24 cellular contexts compared by ENCODE assay signal in the genomic region with DNA sequence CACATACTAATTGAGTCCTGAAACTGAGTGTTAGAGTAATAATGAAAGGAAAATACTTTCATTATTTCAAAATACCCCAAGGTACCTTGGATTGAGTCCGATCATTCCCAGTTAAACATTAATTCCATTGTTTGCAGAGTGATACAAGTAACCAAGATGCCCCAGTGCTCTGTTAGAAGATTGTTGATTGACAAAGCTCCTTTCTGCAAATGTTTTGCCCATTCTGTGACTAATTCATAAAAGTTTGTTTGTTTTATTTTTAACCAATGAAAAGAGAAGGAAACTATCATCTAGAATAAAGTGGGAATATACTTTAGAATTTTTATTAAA.
DNase-seq lines count a peak whose midpoint lies in the region; ATAC-seq and TF ChIP-seq lines count a peak whose summit lies in the region.
"Had no signal": no experiment of that assay in that cellular context is flagged by ENCODE, and none has a peak within 500 bp of the region (broad histone marks: within the 10 kb centered on the region; RNA-seq: fewer than 3 reads in every experiment).

No MANE protein-coding gene starts in this region.

- no peak overlapping the region; the same call in 1 of the 2 replicates for H3K4me2 ChIP-seq in SK-N-SH

- 80% methylated on average over 1 of the region's 1 CpG for WGBS in SK-N-SH (ENCODE audit: low lambda C conversion rate)

- CTCF ChIA-PET in SK-N-SH (lab: Yijun Ruan, JAX) = interaction anchor here (1.4 to 2.2 kb wide), 2 partner anchors 9 to 25 kb away, joined by 4 to 8 read pairs; no protein-coding TSS in a partner anchor
- CTCF ChIA-PET in naive thymus-derived CD4-positive, alpha-beta T cell (lab: Charles Lee) = no interaction called here

- ATAC-seq in SK-N-SH treated with all-trans-retinoic acid at 6 μM for 48 hours = no peak
- peak; percentile 42 for ATAC-seq in HG03378 (IDR thresholded peaks at IDR 0.05; ENCODE audit: unreplicated experiment)
- no peak for ATAC-seq in naive thymus-derived CD4-positive, alpha-beta T cell
- ATAC-seq: heart left ventricle, mucosa of descending colon had no signal

- no peak overlapping the region for H3K27ac Mint-ChIP-seq in naive thymus-derived CD4-positive, alpha-beta T cell
- H3K27ac Mint-ChIP-seq: activated CD4-positive, alpha-beta T cell treated with anti-CD3 and anti-CD28 coated beads, Interleukin-2, amount 10 ng/mL, durations not matched to agents 24 days and 14 days; activated T-helper 2 cell treated with anti-CD3 and anti-CD28 coated beads, Interferon-gamma antibody, Interleukin-2, Interleukin-4, amounts not matched to agents 10 μg/mL and 5 μg/mL and 100 μg/mL, durations not matched to agents 14 hours and 24 hours and 36 hours; endodermal cell had no signal

- H3K9me3 ChIP-seq in SK-N-SH = peaks cover 5% of the 10 kb centered on the region; the same call in 1 of the 2 replicates
- no peaks in the 10 kb centered on the region for H3K9me3 ChIP-seq in naive thymus-derived CD4-positive, alpha-beta T cell (ENCODE audit: control insufficient read depth in 2 of 3, low read length in 3 of 3)
- H3K9me3 ChIP-seq: BE2C, colonic mucosa had no signal

- no peak overlapping the region for H2AFZ ChIP-seq in SK-N-SH (ENCODE audit: low read depth)

- no peaks in the 10 kb centered on the region for H3K36me3 Mint-ChIP-seq in naive thymus-derived CD4-positive, alpha-beta T cell

- TF ChIP-seq RAD21 in SK-N-SH (IDR thresholded peaks at IDR 0.05; ENCODE audit: low read length) = no peak

- TF ChIP-seq EP300 in SK-N-SH (IDR thresholded peaks at IDR 0.05; ENCODE audit: borderline replicate concordance in 1 of 2, low read depth in 1 of 2, low read length in 1 of 2) = no peak

- TF ChIP-seq CTCF in SK-N-SH (IDR thresholded peaks at IDR 0.05) = no peak

- peaks cover 0 to 13% (median 2%) of the 10 kb centered on the region in 11 donors for H3K9me3 Mint-ChIP-seq in naive thymus-derived CD4-positive, alpha-beta T cell
- H3K9me3 Mint-ChIP-seq: activated CD4-positive, alpha-beta T cell treated with anti-CD3 and anti-CD28 coated beads, Interleukin-2, amount 10 ng/mL, durations not matched to agents 24 days and 14 days; activated T-helper 2 cell treated with anti-CD3 and anti-CD28 coated beads, Interferon-gamma antibody, Interleukin-2, Interleukin-4, amounts not matched to agents 10 μg/mL and 5 μg/mL and 100 μg/mL, durations not matched to agents 14 hours and 24 hours and 36 hours had no signal

- peaks cover 13% of the 10 kb centered on the region for H3F3A ChIP-seq in SK-N-SH (replicated peaks; ENCODE audit: insufficient read depth)

- H3K9ac ChIP-seq in SK-N-SH = no peak overlapping the region

- no peaks in the 10 kb centered on the region for H3K27me3 Mint-ChIP-seq in naive thymus-derived CD4-positive, alpha-beta T cell
- H3K27me3 Mint-ChIP-seq: activated CD4-positive, alpha-beta T cell treated with anti-CD3 and anti-CD28 coated beads, Interleukin-2, amount 10 ng/mL, durations not matched to agents 24 days and 14 days had no signal

- intact Hi-C loops in naive thymus-derived CD4-positive, alpha-beta T cell (cut with micrococcal nuclease) = no loop called here

- H3K4me3 ChIP-seq in SK-N-SH (ENCODE audit: low read depth in 2 of 2, low read length in 1 of 2) = no peak overlapping the region
- H3K4me3 ChIP-seq in naive thymus-derived CD4-positive, alpha-beta T cell (ENCODE audit: low read length) = no peak overlapping the region
- H3K4me3 ChIP-seq: colonic mucosa, heart left ventricle, mucosa of descending colon had no signal

- no peaks in the 10 kb centered on the region for H3K9me2 ChIP-seq in SK-N-SH

- H3K27ac ChIP-seq in SK-N-SH (ENCODE audit: low read depth in 2 of 2, low read length in 1 of 2) = peak overlapping the region; percentile 43 to 95
- H3K27ac ChIP-seq in naive thymus-derived CD4-positive, alpha-beta T cell (ENCODE audit: low read depth, low read length) = no peak overlapping the region
- H3K27ac ChIP-seq: colonic mucosa, heart left ventricle had no signal

- no peak overlapping the region for H3K4me3 Mint-ChIP-seq in naive thymus-derived CD4-positive, alpha-beta T cell
- H3K4me3 Mint-ChIP-seq: activated CD4-positive, alpha-beta T cell treated with anti-CD3 and anti-CD28 coated beads, Interleukin-2, amount 10 ng/mL, durations not matched to agents 24 days and 14 days; endodermal cell; H9 had no signal

- H3K36me3 ChIP-seq in SK-N-SH (replicated peaks in 1 of 2; ENCODE audit: control insufficient read depth in 1 of 2, insufficient read depth in 2 of 2, low read length in 1 of 2) = peaks cover 0 to 19% of the 10 kb centered on the region in 2 experiments
- no peaks in the 10 kb centered on the region for H3K36me3 ChIP-seq in naive thymus-derived CD4-positive, alpha-beta T cell (ENCODE audit: control insufficient read depth in 2 of 3, insufficient read depth in 3 of 3, low read length in 3 of 3)
- H3K36me3 ChIP-seq: BE2C, colonic mucosa, heart left ventricle had no signal

- POLR2A ChIA-PET in SK-N-SH (lab: Yijun Ruan, JAX) = no interaction called here
- POLR2A ChIA-PET in naive thymus-derived CD4-positive, alpha-beta T cell (lab: Charles Lee) = no interaction called here

- no peaks in the 10 kb centered on the region for H3K4me1 Mint-ChIP-seq in naive thymus-derived CD4-positive, alpha-beta T cell
- H3K4me1 Mint-ChIP-seq: activated CD4-positive, alpha-beta T cell treated with anti-CD3 and anti-CD28 coated beads, Interleukin-2, amount 10 ng/mL, durations not matched to agents 24 days and 14 days had no signal

- H4K20me1 ChIP-seq in SK-N-SH (ENCODE audit: insufficient read depth) = no peaks in the 10 kb centered on the region

- peaks cover 34% of the 10 kb centered on the region for H3K79me2 ChIP-seq in SK-N-SH (ENCODE audit: insufficient read depth)

- H3K27me3 ChIP-seq in SK-N-SH (ENCODE audit: insufficient read depth) = no peaks in the 10 kb centered on the region
- no peaks in the 10 kb centered on the region for H3K27me3 ChIP-seq in naive thymus-derived CD4-positive, alpha-beta T cell (ENCODE audit: control insufficient read depth in 2 of 2, insufficient read depth in 2 of 2, low read length in 2 of 2)
- H3K27me3 ChIP-seq: BE2C, colonic mucosa, heart left ventricle had no signal

- no peak for DNase-seq in SK-N-SH
- DNase-seq in glomerular visceral epithelial cell (ENCODE audit: extremely low spot score) = peak; percentile 61
- DNase-seq in stimulated activated CD4-positive, alpha-beta T cell treated with anti-CD3 and anti-CD28 coated beads, Interleukin-4, amount 100 ng/mL, for 4 hours = no peak
- no peak for DNase-seq in DMS 273 treated with DMSO at 0.1 percent for 48 hours (lab: John Stamatoyannopoulos, UW)
- DNase-seq in activated CD4-positive, alpha-beta T cell treated with anti-CD3 and anti-CD28 coated beads for 1 hour = no peak
- DNase-seq in naive thymus-derived CD4-positive, alpha-beta T cell = no peak
- DNase-seq: 8988T; activated CD4-positive, alpha-beta T cell treated with anti-CD3 and anti-CD28 coated beads, Interleukin-2, amount 10 ng/mL, durations not matched to agents 24 days and 14 days; BE2C; Caco-2; colonic mucosa; endodermal cell; H9; heart left ventricle; mucosa of descending colon; NCI-H187; NCI-H2227 treated with DMSO at 0.1 percent for 48 hours; NCI-H82; OCI-M1; SHP77; stimulated activated CD8-positive, alpha-beta memory T cell treated with anti-CD3 and anti-CD28 coated beads, Interleukin-4, amount 100 ng/mL, for 48 hours had no signal

- H3K4me1 ChIP-seq in SK-N-SH (ENCODE audit: control insufficient read depth in 1 of 2, insufficient read depth in 2 of 2, low read depth in 1 of 2, low read length in 1 of 2) = peaks cover 13 to 22% of the 10 kb centered on the region in 2 experiments; a peak in 3 of 4 replicates
- no peaks in the 10 kb centered on the region for H3K4me1 ChIP-seq in naive thymus-derived CD4-positive, alpha-beta T cell (ENCODE audit: control insufficient read depth in 2 of 2, insufficient read depth in 2 of 2, low read length in 2 of 2)
- H3K4me1 ChIP-seq: colonic mucosa, heart left ventricle had no signal

TF ChIP-seq in SK-N-SH treated with all-trans-retinoic acid at 6 μM for 48 hours, 23 proteins besides CTCF, POLR2A, EP300 and RAD21 (continues in another document):
- TF ChIP-seq ARNTL (CRISPR knock-in tag; IDR thresholded peaks at IDR 0.05; ENCODE audit: borderline replicate concordance, low read depth) (no peak), CSDC2 (CRISPR knock-in tag; IDR thresholded peaks at IDR 0.05) (no peak), ZNF565 (CRISPR knock-in tag; conservative IDR thresholded peaks at IDR 0.05; ENCODE audit: low read depth) (no peak), RARB (CRISPR knock-in tag; IDR thresholded peaks at IDR 0.05) (no peak), ZFP3 (CRISPR knock-in tag; IDR thresholded peaks at IDR 0.05) (no peak)
- TF ChIP-seq, protein P1, sequence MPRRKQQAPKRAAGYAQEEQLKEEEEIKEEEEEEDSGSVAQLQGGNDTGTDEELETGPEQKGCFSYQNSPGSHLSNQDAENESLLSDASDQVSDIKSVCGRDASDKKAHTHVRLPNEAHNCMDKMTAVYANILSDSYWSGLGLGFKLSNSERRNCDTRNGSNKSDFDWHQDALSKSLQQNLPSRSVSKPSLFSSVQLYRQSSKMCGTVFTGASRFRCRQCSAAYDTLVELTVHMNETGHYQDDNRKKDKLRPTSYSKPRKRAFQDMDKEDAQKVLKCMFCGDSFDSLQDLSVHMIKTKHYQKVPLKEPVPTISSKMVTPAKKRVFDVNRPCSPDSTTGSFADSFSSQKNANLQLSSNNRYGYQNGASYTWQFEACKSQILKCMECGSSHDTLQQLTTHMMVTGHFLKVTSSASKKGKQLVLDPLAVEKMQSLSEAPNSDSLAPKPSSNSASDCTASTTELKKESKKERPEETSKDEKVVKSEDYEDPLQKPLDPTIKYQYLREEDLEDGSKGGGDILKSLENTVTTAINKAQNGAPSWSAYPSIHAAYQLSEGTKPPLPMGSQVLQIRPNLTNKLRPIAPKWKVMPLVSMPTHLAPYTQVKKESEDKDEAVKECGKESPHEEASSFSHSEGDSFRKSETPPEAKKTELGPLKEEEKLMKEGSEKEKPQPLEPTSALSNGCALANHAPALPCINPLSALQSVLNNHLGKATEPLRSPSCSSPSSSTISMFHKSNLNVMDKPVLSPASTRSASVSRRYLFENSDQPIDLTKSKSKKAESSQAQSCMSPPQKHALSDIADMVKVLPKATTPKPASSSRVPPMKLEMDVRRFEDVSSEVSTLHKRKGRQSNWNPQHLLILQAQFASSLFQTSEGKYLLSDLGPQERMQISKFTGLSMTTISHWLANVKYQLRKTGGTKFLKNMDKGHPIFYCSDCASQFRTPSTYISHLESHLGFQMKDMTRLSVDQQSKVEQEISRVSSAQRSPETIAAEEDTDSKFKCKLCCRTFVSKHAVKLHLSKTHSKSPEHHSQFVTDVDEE (CRISPR knock-in tag; IDR thresholded peaks at IDR 0.05) = no peak
